Comparison of ENCODE assay signal across 30 cellular contexts in genomic region chr2:222043897-222044296, GRCh38.
"Had no signal": no experiment of that assay in that cellular context is flagged by ENCODE, and none has a peak within 500 bp of the region (broad histone marks: within the 10 kb centered on the region; RNA-seq: fewer than 3 reads in every experiment).

No MANE protein-coding gene starts in this region.

- ATAC-seq: activated CD4-positive, alpha-beta T cell treated with anti-CD3 and anti-CD28 coated beads for 36 hours; activated CD8-positive, alpha-beta memory T cell treated with anti-CD3 and anti-CD28 coated beads, Interleukin-2, amount 10 ng/mL, durations not matched to agents 7 days and 5 days; activated CD8-positive, alpha-beta T cell treated with anti-CD3 and anti-CD28 coated beads, Interleukin-2, amount 10 ng/mL, durations not matched to agents 7 days and 5 days; activated naive CD8-positive, alpha-beta T cell treated with anti-CD3 and anti-CD28 coated beads, Interleukin-2, amount 50 U/mL, for 24 hours; esophagus mucosa had no signal

- H3K9me3 ChIP-seq: adrenal gland, ascending aorta had no signal

- H3K36me3 ChIP-seq: adrenal gland, ascending aorta, brain microvascular endothelial cell had no signal

- H3K9me3 Mint-ChIP-seq: activated CD4-positive, alpha-beta memory T cell treated with anti-CD3 and anti-CD28 coated beads for 36 hours; activated CD4-positive, alpha-beta T cell treated with anti-CD3 and anti-CD28 coated beads, Interleukin-2, amount 10 ng/mL, durations not matched to agents 24 days and 14 days; activated naive CD4-positive, alpha-beta T cell treated with anti-CD3 and anti-CD28 coated beads for 36 hours; activated naive CD4-positive, alpha-beta T cell treated with anti-CD3 and anti-CD28 coated beads, Interleukin-2, amount 50 U/mL, for 24 hours; activated naive CD8-positive, alpha-beta T cell treated with anti-CD3 and anti-CD28 coated beads for 36 hours; activated naive CD8-positive, alpha-beta T cell treated with anti-CD3 and anti-CD28 coated beads, Interleukin-2, amount 50 U/mL, for 24 hours; activated T-helper 1 cell treated with anti-CD3 and anti-CD28 coated beads, Interleukin-12 subunit alpha, Interleukin-12 subunit beta, Interleukin-2, Interleukin-4 antibody, amounts not matched to agents 30 ng/mL and 10 ng/mL and 1 ng/mL, durations not matched to agents 14 hours and 24 hours and 36 hours; activated T-helper 2 cell treated with anti-CD3 and anti-CD28 coated beads, Interferon-gamma antibody, Interleukin-2, Interleukin-4, amounts not matched to agents 10 μg/mL and 5 μg/mL and 100 μg/mL, durations not matched to agents 14 hours and 24 hours and 36 hours; central memory CD8-positive, alpha-beta T cell; dendritic cell treated with granulocyte-macrophage colony-stimulating factor and Interleukin-4, amounts not matched to agents 40 ng/mL and 50 ng/mL, for 4 days; endodermal cell had no signal

- H3K4me1 Mint-ChIP-seq: activated CD4-positive, alpha-beta T cell treated with anti-CD3 and anti-CD28 coated beads for 36 hours; activated CD4-positive, alpha-beta T cell treated with anti-CD3 and anti-CD28 coated beads, Interleukin-2, amount 10 ng/mL, durations not matched to agents 24 days and 14 days; activated CD8-positive, alpha-beta memory T cell treated with anti-CD3 and anti-CD28 coated beads, Interleukin-2, amount 10 ng/mL, durations not matched to agents 7 days and 5 days; activated naive CD4-positive, alpha-beta T cell treated with anti-CD3 and anti-CD28 coated beads, Interleukin-2, amount 50 U/mL, for 24 hours; activated naive CD8-positive, alpha-beta T cell treated with anti-CD3 and anti-CD28 coated beads for 36 hours; activated naive CD8-positive, alpha-beta T cell treated with anti-CD3 and anti-CD28 coated beads, Interleukin-2, amount 50 U/mL, for 24 hours; central memory CD8-positive, alpha-beta T cell had no signal

- H3K27me3 Mint-ChIP-seq: activated CD8-positive, alpha-beta memory T cell treated with anti-CD3 and anti-CD28 coated beads, Interleukin-2, amount 10 ng/mL, durations not matched to agents 7 days and 5 days; activated naive CD4-positive, alpha-beta T cell treated with anti-CD3 and anti-CD28 coated beads, Interleukin-2, amount 50 U/mL, for 24 hours; activated naive CD8-positive, alpha-beta T cell treated with anti-CD3 and anti-CD28 coated beads, Interleukin-2, amount 50 U/mL, for 24 hours; central memory CD8-positive, alpha-beta T cell had no signal

- H3K4me3 ChIP-seq: adrenal gland, ascending aorta, coronary artery, dorsolateral prefrontal cortex had no signal

- H3K27ac ChIP-seq: adrenal gland, ascending aorta, brain microvascular endothelial cell, coronary artery, dorsolateral prefrontal cortex had no signal

- DNase-seq: activated CD4-positive, alpha-beta memory T cell treated with anti-CD3 and anti-CD28 coated beads for 36 hours; activated CD4-positive, alpha-beta T cell treated with anti-CD3 and anti-CD28 coated beads for 36 hours; activated CD4-positive, alpha-beta T cell treated with anti-CD3 and anti-CD28 coated beads, Interleukin-2, amount 10 ng/mL, durations not matched to agents 24 days and 14 days; activated CD4-positive, CD25-positive, alpha-beta regulatory T cell; activated CD4-positive, CD25-positive, alpha-beta regulatory T cell treated with anti-CD3 and anti-CD28 coated beads, Interleukin-2, amount 50 U/mL, for 72 hours; activated CD8-positive, alpha-beta memory T cell treated with anti-CD3 and anti-CD28 coated beads, Interleukin-2, amount 10 ng/mL, durations not matched to agents 7 days and 5 days; activated CD8-positive, alpha-beta memory T cell treated with anti-CD3 and anti-CD28 coated beads, Interleukin-2, amount 50 U/mL, for 4 hours; activated CD8-positive, alpha-beta T cell treated with anti-CD3 and anti-CD28 coated beads, Interleukin-2, amount 10 ng/mL, durations not matched to agents 7 days and 5 days; activated effector memory CD4-positive, alpha-beta T cell treated with anti-CD3 and anti-CD28 coated beads, Interleukin-2, amount 50 U/mL, for 16 hours; activated naive CD4-positive, alpha-beta T cell treated with anti-CD3 and anti-CD28 coated beads for 36 hours; activated naive CD8-positive, alpha-beta T cell treated with anti-CD3 and anti-CD28 coated beads for 36 hours; activated naive CD8-positive, alpha-beta T cell treated with anti-CD3 and anti-CD28 coated beads, Interleukin-2, amount 50 U/mL, for 24 hours; activated T-cell treated with anti-CD3 and anti-CD28 coated beads, Interleukin-2, amount 50 U/mL, for 1 hour; activated T-cell treated with anti-CD3 and anti-CD28 coated beads, Interleukin-2, amount 50 U/mL, for 48 hours; adrenal gland; amygdala; brain microvascular endothelial cell; dorsolateral prefrontal cortex; effector memory CD4-positive, alpha-beta T cell; endodermal cell; foreskin fibroblast; T-helper 2 cell had no signal

- H3K4me3 Mint-ChIP-seq: activated CD4-positive, alpha-beta memory T cell treated with anti-CD3 and anti-CD28 coated beads for 36 hours; activated CD4-positive, alpha-beta T cell treated with anti-CD3 and anti-CD28 coated beads for 36 hours; activated CD4-positive, alpha-beta T cell treated with anti-CD3 and anti-CD28 coated beads, Interleukin-2, amount 10 ng/mL, durations not matched to agents 24 days and 14 days; activated CD8-positive, alpha-beta memory T cell treated with anti-CD3 and anti-CD28 coated beads, Interleukin-2, amount 10 ng/mL, durations not matched to agents 7 days and 5 days; activated CD8-positive, alpha-beta T cell treated with anti-CD3 and anti-CD28 coated beads, Interleukin-2, amount 10 ng/mL, durations not matched to agents 7 days and 5 days; activated naive CD4-positive, alpha-beta T cell treated with anti-CD3 and anti-CD28 coated beads for 36 hours; activated naive CD4-positive, alpha-beta T cell treated with anti-CD3 and anti-CD28 coated beads, Interleukin-2, amount 50 U/mL, for 24 hours; activated naive CD8-positive, alpha-beta T cell treated with anti-CD3 and anti-CD28 coated beads for 36 hours; activated naive CD8-positive, alpha-beta T cell treated with anti-CD3 and anti-CD28 coated beads, Interleukin-2, amount 50 U/mL, for 24 hours; activated T-helper 1 cell treated with anti-CD3 and anti-CD28 coated beads, Interleukin-12 subunit alpha, Interleukin-12 subunit beta, Interleukin-2, Interleukin-4 antibody, amounts not matched to agents 30 ng/mL and 10 ng/mL and 1 ng/mL, durations not matched to agents 14 hours and 24 hours and 36 hours; central memory CD8-positive, alpha-beta T cell; dendritic cell treated with granulocyte-macrophage colony-stimulating factor and Interleukin-4, amounts not matched to agents 40 ng/mL and 50 ng/mL, for 4 days; endodermal cell had no signal

- H3K36me3 Mint-ChIP-seq: activated CD4-positive, alpha-beta memory T cell treated with anti-CD3 and anti-CD28 coated beads for 36 hours; activated CD8-positive, alpha-beta memory T cell treated with anti-CD3 and anti-CD28 coated beads, Interleukin-2, amount 10 ng/mL, durations not matched to agents 7 days and 5 days; activated naive CD4-positive, alpha-beta T cell treated with anti-CD3 and anti-CD28 coated beads, Interleukin-2, amount 50 U/mL, for 24 hours; activated naive CD8-positive, alpha-beta T cell treated with anti-CD3 and anti-CD28 coated beads for 36 hours had no signal

- H3K27me3 ChIP-seq: ascending aorta, brain microvascular endothelial cell had no signal

- H3K4me1 ChIP-seq: adrenal gland, ascending aorta had no signal

- H3K27ac Mint-ChIP-seq: activated CD4-positive, alpha-beta memory T cell treated with anti-CD3 and anti-CD28 coated beads for 36 hours; activated CD4-positive, alpha-beta T cell treated with anti-CD3 and anti-CD28 coated beads for 36 hours; activated CD4-positive, alpha-beta T cell treated with anti-CD3 and anti-CD28 coated beads, Interleukin-2, amount 10 ng/mL, durations not matched to agents 24 days and 14 days; activated CD8-positive, alpha-beta memory T cell treated with anti-CD3 and anti-CD28 coated beads, Interleukin-2, amount 10 ng/mL, durations not matched to agents 7 days and 5 days; activated CD8-positive, alpha-beta T cell treated with anti-CD3 and anti-CD28 coated beads, Interleukin-2, amount 10 ng/mL, durations not matched to agents 7 days and 5 days; activated naive CD4-positive, alpha-beta T cell treated with anti-CD3 and anti-CD28 coated beads for 36 hours; activated naive CD4-positive, alpha-beta T cell treated with anti-CD3 and anti-CD28 coated beads, Interleukin-2, amount 50 U/mL, for 24 hours; activated naive CD8-positive, alpha-beta T cell treated with anti-CD3 and anti-CD28 coated beads for 36 hours; activated naive CD8-positive, alpha-beta T cell treated with anti-CD3 and anti-CD28 coated beads, Interleukin-2, amount 50 U/mL, for 24 hours; activated T-helper 1 cell treated with anti-CD3 and anti-CD28 coated beads, Interleukin-12 subunit alpha, Interleukin-12 subunit beta, Interleukin-2, Interleukin-4 antibody, amounts not matched to agents 30 ng/mL and 10 ng/mL and 1 ng/mL, durations not matched to agents 14 hours and 24 hours and 36 hours; activated T-helper 2 cell treated with anti-CD3 and anti-CD28 coated beads, Interferon-gamma antibody, Interleukin-2, Interleukin-4, amounts not matched to agents 10 μg/mL and 5 μg/mL and 100 μg/mL, durations not matched to agents 14 hours and 24 hours and 36 hours; dendritic cell treated with granulocyte-macrophage colony-stimulating factor and Interleukin-4, amounts not matched to agents 40 ng/mL and 50 ng/mL, for 4 days; endodermal cell had no signal
